In the genomic region with DNA sequence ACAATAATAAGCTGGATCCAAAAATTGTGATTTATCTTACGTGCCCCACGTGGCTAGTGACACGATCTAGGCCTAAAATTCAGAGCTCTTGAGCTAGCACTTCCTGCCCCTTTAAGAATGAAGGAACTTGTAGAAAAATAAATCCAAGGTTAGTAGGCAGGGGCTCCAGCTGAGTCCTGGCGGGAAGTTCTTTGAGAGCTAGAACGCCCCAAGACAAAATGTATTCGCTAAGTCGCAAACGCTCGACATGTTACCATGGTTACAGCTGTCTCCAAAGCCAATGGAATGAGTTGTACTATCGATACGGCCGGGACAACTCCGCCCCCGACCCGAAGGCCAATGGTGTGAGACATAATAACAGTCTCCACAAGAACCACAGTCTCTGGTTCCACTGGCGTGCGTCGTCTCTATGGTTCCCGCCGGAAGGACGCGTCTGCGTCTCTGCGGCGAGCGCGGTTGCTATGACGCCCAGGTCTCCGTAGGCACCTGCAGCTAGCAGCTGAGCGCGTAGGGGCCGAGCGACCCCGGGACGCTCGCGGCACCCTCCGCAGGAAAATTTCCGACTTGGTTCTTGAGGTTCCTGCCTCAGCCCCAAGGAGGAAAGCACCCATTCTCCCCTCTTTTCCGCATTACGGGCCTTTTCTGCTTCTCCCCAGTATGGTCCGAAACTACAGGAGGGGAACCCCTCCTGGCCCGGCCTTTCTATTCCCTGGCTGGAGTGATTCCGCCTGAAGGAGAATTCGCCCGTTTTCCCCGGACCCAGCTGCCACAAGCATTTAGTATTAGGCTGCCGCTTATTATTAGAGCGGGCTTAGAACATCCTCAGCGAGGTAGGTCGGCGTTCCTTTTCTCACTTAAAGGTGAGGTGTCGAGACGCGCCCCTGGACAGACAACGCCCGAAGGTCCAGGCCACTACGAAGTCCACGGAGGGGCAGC, we compare ENCODE assay signal across 8 cellular contexts. TPM values are rescaled to one million over a fixed set of nuclear protein-coding genes. Genes with fewer than 3 reads are reported as not detected.
DNase-seq lines count a peak whose midpoint lies in the region; ATAC-seq, FAIRE-seq and TF ChIP-seq lines count a peak whose summit lies in the region.

A gene (plus strand): TSS at position 459 of the 936 bp plus-strand sequence. CDS start 17,266 bp downstream, outside the sequence.

- peak within 1 kb of the TSS in 1 of 2 donors; percentile 72 for H3K9ac ChIP-seq in kidney (ENCODE audit: low read length in 2 of 2)

- peaks cover 13 to 20% of the 10 kb centered on the region in 2 donors for H3K36me3 ChIP-seq in kidney (ENCODE audit: control insufficient read depth in 1 of 2, insufficient read depth in 2 of 2, low read length in 2 of 2)

- DNase-seq in AG10803 (ENCODE audit: low read depth) (peak; percentile 97), GM19238 (ENCODE audit: insufficient read length, low spot score) (peak; percentile 90), NCI-H460 (ENCODE audit: extremely low read depth, low read depth) (peak; percentile 96), choroid plexus epithelial cell (ENCODE audit: low read depth) (peak; percentile 99), kidney (peak; percentile 99)
- peak; percentile 91 for DNase-seq in activated CD4-positive, alpha-beta T cell treated with anti-CD3 and anti-CD28 coated beads for 24 hours (ENCODE audit: low read depth in 2 of 2)
- DNase-seq in stimulated activated CD4-positive, alpha-beta T cell treated with anti-CD3 and anti-CD28 coated beads, Interleukin-15, amount 100 ng/mL, for 1 hour (ENCODE audit: low read depth in 1 of 2, low spot score in 1 of 2): peak; percentile 85 to 91

- no peaks in the 10 kb centered on the region for H3K9me3 ChIP-seq in kidney (ENCODE audit: control insufficient read depth in 1 of 2, low read length in 2 of 2)

- peak; percentile 99 for FAIRE-seq in kidney (lab: Jason Lieb, UNC)

- H3K27ac ChIP-seq in kidney (ENCODE audit: low read depth in 2 of 2, low read length in 2 of 2): peak within 1 kb of the TSS; percentile 8 to 68

- H3K4me1 ChIP-seq in kidney (ENCODE audit: control insufficient read depth in 1 of 2, insufficient read depth in 1 of 2, low read depth in 1 of 2, low read length in 2 of 2): peaks cover 0 to 6% of the 10 kb centered on the region in 2 donors

- intact Hi-C loops in kidney (cut with DNase I): no loop called here

- H3K4me3 ChIP-seq in AG10803 (ENCODE audit: low read length) (peak within 1 kb of the TSS; percentile 86), choroid plexus epithelial cell (ENCODE audit: low read depth, low read length) (peak within 1 kb of the TSS; percentile 70), kidney (ENCODE audit: low read length in 2 of 2) (peak within 1 kb of the TSS; percentile 83 to 87)

- peak; percentile 98 for ATAC-seq in HG03432 (IDR thresholded peaks at IDR 0.05; ENCODE audit: unreplicated experiment)

- no peak for TF ChIP-seq CTCF in AG10803 (conservative IDR thresholded peaks at IDR 0.05; ENCODE audit: low read length)
- TF ChIP-seq CTCF in choroid plexus epithelial cell (conservative IDR thresholded peaks at IDR 0.05; ENCODE audit: low read depth, low read length): no peak
- TF ChIP-seq CTCF in kidney (IDR thresholded peaks at IDR 0.05; ENCODE audit: borderline replicate concordance, extremely low read depth, insufficient read depth): no peak

RNA-seq across cellular contexts. Expression of the gene that starts here (rescaled TPM):
- total RNA-seq in NCI-H460 (2014; rRNA removed; shearing (Covaris generic)): 0.09 and 0.84 TPM in 2 replicates
- 0.01 and 0.06 TPM in 2 replicates for polyA plus RNA-seq in NCI-H460 (2014; cell fraction: nucleus; rRNA removed)
- total RNA-seq in kidney: 18.0 TPM
- polyA plus RNA-seq in kidney (ENCODE audit: insufficient read depth, low read depth, low replicate concordance): 4.9 TPM

Comparison
In these comparisons a context has a peak if more than half of its experiments do, and no peak if none do; other contexts are left out.
1. Peak in every context shown above with its lines: DNase-seq, ATAC-seq, H3K4me3 ChIP-seq and H3K27ac ChIP-seq.
2. RNA of the gene that starts here (total RNA-seq): 18.0 TPM in kidney (single experiment); 0.09 to 0.84 TPM in NCI-H460; every median in the first group is over 10 times any median in the second.
3. Peak in DNase-seq in NCI-H460; RNA of the gene not detected or under 1 TPM.